ENCODE assay signal across 25 cellular contexts in genomic region chr20:53276143-53276542, GRCh38.
"Had no signal": no experiment of that assay in that cellular context is flagged by ENCODE, and none has a peak within 500 bp of the region (broad histone marks: within the 10 kb centered on the region; RNA-seq: fewer than 3 reads in every experiment).

No MANE protein-coding gene starts in this region.

- H3K27ac Mint-ChIP-seq: activated CD4-positive, alpha-beta T cell treated with anti-CD3 and anti-CD28 coated beads, Interleukin-2, amount 10 ng/mL, durations not matched to agents 24 days and 14 days; activated CD8-positive, alpha-beta T cell treated with anti-CD3 and anti-CD28 coated beads for 36 hours; activated naive CD8-positive, alpha-beta T cell treated with anti-CD3 and anti-CD28 coated beads for 36 hours; activated T-helper 17 cell treated with anti-CD3 and anti-CD28 coated beads, Interleukin-2, amount 50 U/mL, for 72 hours; natural killer cell had no signal

- H3K4me3 Mint-ChIP-seq: activated CD4-positive, alpha-beta T cell treated with anti-CD3 and anti-CD28 coated beads, Interleukin-2, amount 10 ng/mL, durations not matched to agents 24 days and 14 days; activated CD8-positive, alpha-beta T cell treated with anti-CD3 and anti-CD28 coated beads for 36 hours; activated naive CD8-positive, alpha-beta T cell treated with anti-CD3 and anti-CD28 coated beads for 36 hours; activated T-helper 17 cell treated with anti-CD3 and anti-CD28 coated beads, Interleukin-2, amount 50 U/mL, for 72 hours; natural killer cell had no signal

- FAIRE-seq: colon, keratinocyte, urothelium cell line had no signal

- H3K36me3 ChIP-seq: ovary, thyroid gland had no signal

- H3K36me3 Mint-ChIP-seq: activated naive CD8-positive, alpha-beta T cell treated with anti-CD3 and anti-CD28 coated beads for 36 hours; natural killer cell had no signal

- H3K27me3 ChIP-seq: ovary, thyroid gland had no signal

- H3K27me3 Mint-ChIP-seq: activated CD4-positive, alpha-beta T cell treated with anti-CD3 and anti-CD28 coated beads, Interleukin-2, amount 10 ng/mL, durations not matched to agents 24 days and 14 days had no signal

- DNase-seq: activated CD4-positive, alpha-beta T cell treated with anti-CD3 and anti-CD28 coated beads, Interleukin-2, amount 10 ng/mL, durations not matched to agents 24 days and 14 days; activated CD4-positive, CD25-positive, alpha-beta regulatory T cell; activated CD8-positive, alpha-beta T cell treated with anti-CD3 and anti-CD28 coated beads for 36 hours; activated naive CD4-positive, alpha-beta T cell; activated naive CD8-positive, alpha-beta T cell treated with anti-CD3 and anti-CD28 coated beads for 36 hours; activated T-cell treated with anti-CD3 and anti-CD28 coated beads, Interleukin-2, amount 50 U/mL, for 1 hour; amygdala; central memory CD4-positive, alpha-beta T cell; dorsolateral prefrontal cortex; foreskin fibroblast; glutamatergic neuron; mesendoderm; natural killer cell; ovary; stimulated activated CD4-positive, alpha-beta T cell treated with anti-CD3 and anti-CD28 coated beads, Interleukin-12 subunit alpha, Interleukin-12 subunit beta, amount 100 ng/mL, for 4 hours; stimulated activated CD4-positive, alpha-beta T cell treated with anti-CD3 and anti-CD28 coated beads, Interleukin-1b, Interleukin-23, amount 100 ng/mL, for 48 hours; stimulated activated CD8-positive, alpha-beta memory T cell treated with anti-CD3 and anti-CD28 coated beads, Interleukin-4, amount 100 ng/mL, for 48 hours; stimulated activated naive CD4-positive, alpha-beta T cell; T-helper 1 cell; T-helper 9 cell had no signal

- ATAC-seq: activated CD8-positive, alpha-beta T cell treated with anti-CD3 and anti-CD28 coated beads for 36 hours; activated T-helper 17 cell treated with anti-CD3 and anti-CD28 coated beads, Interleukin-2, amount 50 U/mL, for 72 hours; natural killer cell had no signal

- H3K9me3 ChIP-seq: ovary, thyroid gland had no signal

- H3K4me1 Mint-ChIP-seq: activated CD4-positive, alpha-beta T cell treated with anti-CD3 and anti-CD28 coated beads, Interleukin-2, amount 10 ng/mL, durations not matched to agents 24 days and 14 days; activated naive CD8-positive, alpha-beta T cell treated with anti-CD3 and anti-CD28 coated beads for 36 hours; activated T-helper 17 cell treated with anti-CD3 and anti-CD28 coated beads, Interleukin-2, amount 50 U/mL, for 72 hours; natural killer cell had no signal

- H3K9me3 Mint-ChIP-seq: activated CD4-positive, alpha-beta T cell treated with anti-CD3 and anti-CD28 coated beads, Interleukin-2, amount 10 ng/mL, durations not matched to agents 24 days and 14 days; activated CD8-positive, alpha-beta T cell treated with anti-CD3 and anti-CD28 coated beads for 36 hours; activated naive CD8-positive, alpha-beta T cell treated with anti-CD3 and anti-CD28 coated beads for 36 hours; activated T-helper 17 cell treated with anti-CD3 and anti-CD28 coated beads, Interleukin-2, amount 50 U/mL, for 72 hours; natural killer cell had no signal

- H3K4me3 ChIP-seq: dorsolateral prefrontal cortex, ovary, thyroid gland had no signal

- H3K27ac ChIP-seq: dorsolateral prefrontal cortex, ovary, thyroid gland had no signal

- H3K4me1 ChIP-seq: thyroid gland had no signal
